In the genomic region with DNA sequence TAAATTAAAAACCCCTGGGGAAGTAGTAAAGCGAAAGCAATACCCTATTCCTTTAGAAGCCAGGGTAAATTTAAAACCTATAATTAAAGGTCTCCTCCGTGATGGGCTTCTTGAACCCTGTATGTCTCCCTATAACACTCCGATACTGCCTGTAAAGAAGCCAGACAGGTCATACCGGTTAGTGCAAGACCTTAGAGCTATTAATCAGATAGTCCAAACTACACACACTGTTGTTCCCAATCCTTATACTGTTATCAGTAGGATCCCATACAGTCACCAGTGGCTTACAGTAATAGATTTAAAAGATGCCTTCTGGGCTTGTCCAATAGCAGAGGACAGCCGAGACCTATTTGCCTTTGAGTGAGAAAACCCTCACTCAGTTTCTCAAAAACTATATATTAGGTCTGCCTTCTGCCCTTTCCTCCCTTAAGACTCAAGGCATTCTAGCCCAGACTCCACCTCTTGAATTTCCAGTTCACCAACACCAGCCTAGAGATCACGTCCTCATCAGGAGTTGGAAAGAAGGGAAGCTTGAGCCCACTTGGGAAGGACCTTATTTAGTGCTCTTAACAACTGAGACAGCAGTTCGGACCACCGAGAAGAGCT, we compare ENCODE assay signal across 22 cellular contexts.
"Had no signal": no experiment of that assay in that cellular context is flagged by ENCODE, and none has a peak within 500 bp of the region (broad histone marks: within the 10 kb centered on the region; RNA-seq: fewer than 3 reads in every experiment).

No MANE protein-coding gene starts in this region.

- H3K27ac Mint-ChIP-seq: T-cell had no signal

- H3K9ac ChIP-seq: KMS-11, SK-N-SH had no signal

- DNase-seq: Kasumi-1, MM.1S, NCI-H1092 treated with DMSO at 0.1 percent for 48 hours, NCI-H1436 treated with DMSO at 0.1 percent for 48 hours, NCI-H1694, NCI-H187 treated with DMSO at 0.1 percent for 48 hours, NCI-H2029 treated with DMSO at 0.1 percent for 48 hours, NCI-H2171, NCI-H345, NCI-H446 treated with DMSO at 0.1 percent for 48 hours, NCI-H510A treated with DMSO at 0.1 percent for 48 hours, NCI-H526, NCI-H774, SHP77, SK-N-SH, SW 1271, T-cell had no signal

- ATAC-seq: K562, Panc1, T-cell had no signal

- H3K27ac ChIP-seq: KMS-11, RWPE1 had no signal

- H3K4me3 Mint-ChIP-seq: IgD-negative memory B cell, T-cell had no signal

- H3K4me3 ChIP-seq: K562 had no signal

- H3K4me1 Mint-ChIP-seq: IgD-negative memory B cell, T-cell had no signal

- H3K4me2 ChIP-seq: KMS-11, SK-N-SH had no signal
